Comparison of ENCODE assay signal across 11 cellular contexts in genomic region chr4:7514281-7514680, GRCh38.
DNase-seq lines count a peak whose midpoint lies in the region; ATAC-seq and TF ChIP-seq lines count a peak whose summit lies in the region.
"Had no signal": no experiment of that assay in that cellular context is flagged by ENCODE, and none has a peak within 500 bp of the region (broad histone marks: within the 10 kb centered on the region; RNA-seq: fewer than 3 reads in every experiment).

No MANE protein-coding gene starts in this region.

- H3K27ac ChIP-seq in HCT116 (ENCODE audit: low read depth, low read length) = no peak overlapping the region
- H3K27ac ChIP-seq in caudate nucleus (ENCODE audit: low read depth, low read length) = peak overlapping the region; percentile 8
- peak overlapping the region; percentile 58 for H3K27ac ChIP-seq in neural cell (ENCODE audit: low read length)
- no peak overlapping the region for H3K27ac ChIP-seq in GM23248

- H3K36me3 ChIP-seq in HCT116 (ENCODE audit: control insufficient read depth in 1 of 2, insufficient read depth in 2 of 2, low read length in 2 of 2) (no peaks in the 10 kb centered on the region), neural cell (ENCODE audit: insufficient read depth, low read length) (no peaks in the 10 kb centered on the region), GM23248 (ENCODE audit: low read depth) (no peaks in the 10 kb centered on the region)

- no peaks in the 10 kb centered on the region for H3K79me2 ChIP-seq in HCT116 (ENCODE audit: insufficient read depth, low read length)
- H3K79me2 ChIP-seq in neural cell (replicated peaks; ENCODE audit: insufficient read depth, low read length) = no peaks in the 10 kb centered on the region
- no peaks in the 10 kb centered on the region for H3K79me2 ChIP-seq in GM23248 (ENCODE audit: insufficient read depth)

- TF ChIP-seq POLR2A in HCT116 (IDR thresholded peaks at IDR 0.05; ENCODE audit: borderline replicate concordance, extremely low read depth, insufficient read depth, insufficient read length) (no peak), erythroblast (IDR thresholded peaks at IDR 0.05; ENCODE audit: low read length) (no peak)

- 60 to 62% methylated on average over 5 of the region's 5 CpGs for WGBS in GM23248 (ENCODE audit: low coverage in 1 of 2, low lambda C conversion rate in 2 of 2, missing lambda C conversion rate in 2 of 2), 2 experiments

- POLR2A ChIA-PET in HCT116 (lab: Charles Lee) = no interaction called here

- H3K9ac ChIP-seq in HCT116 (ENCODE audit: low read length) (no peak overlapping the region), neural cell (ENCODE audit: low read length) (peak overlapping the region; percentile 20), GM23248 (no peak overlapping the region)

- no peak overlapping the region for H2AFZ ChIP-seq in HCT116 (ENCODE audit: low read depth, low read length, poor library complexity, severe bottlenecking)
- H2AFZ ChIP-seq in neural cell (ENCODE audit: low read depth, low read length) = no peak overlapping the region
- H2AFZ ChIP-seq in GM23248 = no peak overlapping the region

- no peak overlapping the region for H3K4me3 ChIP-seq in HCT116 (replicated peaks in 1 of 2; ENCODE audit: low read depth in 1 of 2, low read length in 2 of 2)
- H3K4me3 ChIP-seq in neural cell (ENCODE audit: low read length) = peak overlapping the region; percentile 32
- no peak overlapping the region for H3K4me3 ChIP-seq in GM23248

- H3K9me3 ChIP-seq in HCT116 (ENCODE audit: control insufficient read depth in 1 of 2, insufficient read depth in 1 of 2, low read depth in 1 of 2, low read length in 2 of 2) = no peaks in the 10 kb centered on the region
- no peaks in the 10 kb centered on the region for H3K9me3 ChIP-seq in neural cell (ENCODE audit: low read length)
- no peaks in the 10 kb centered on the region for H3K9me3 ChIP-seq in GM23248 (ENCODE audit: low read depth)
- H3K9me3 ChIP-seq: Caco-2 had no signal

- H3K4me2 ChIP-seq in HCT116 (ENCODE audit: low read length) (peak overlapping the region; percentile 20; the same call in 1 of the 2 replicates), neural cell (ENCODE audit: low read length) (no peak overlapping the region), GM23248 (ENCODE audit: unreplicated experiment) (no peak overlapping the region)

- no peak for TF ChIP-seq EP300 in neural cell (conservative IDR thresholded peaks at IDR 0.05; ENCODE audit: poor library complexity, severe bottlenecking)

- H3K4me1 ChIP-seq in HCT116 (ENCODE audit: control insufficient read depth in 1 of 2, insufficient read depth in 2 of 2, low read length in 2 of 2) = peaks cover 3 to 11% of the 10 kb centered on the region in 2 experiments; a peak in 3 of 4 replicates
- H3K4me1 ChIP-seq in GM23248 (ENCODE audit: insufficient read depth) = no peaks in the 10 kb centered on the region

- ATAC-seq in HCT116 = no peak

- intact Hi-C loops in HCT116 (cut with micrococcal nuclease) = no loop called here

- H3K27me3 ChIP-seq in HCT116 (ENCODE audit: insufficient read depth, low read length) = peaks cover 19% of the 10 kb centered on the region; the same call in 1 of the 2 replicates
- H3K27me3 ChIP-seq in neural cell (ENCODE audit: insufficient read depth, low read depth, low read length) = no peaks in the 10 kb centered on the region
- peaks cover 19% of the 10 kb centered on the region for H3K27me3 ChIP-seq in GM23248 (replicated peaks; ENCODE audit: insufficient read depth)

- H3K9me2 ChIP-seq in HCT116 (ENCODE audit: insufficient read depth) (no peaks in the 10 kb centered on the region), neural cell (ENCODE audit: insufficient read depth, low read length) (no peaks in the 10 kb centered on the region), GM23248 (ENCODE audit: insufficient read depth) (no peaks in the 10 kb centered on the region)

- H3F3A ChIP-seq in neural cell (ENCODE audit: insufficient read depth, low read length, poor library complexity, severe bottlenecking) (peaks cover 4% of the 10 kb centered on the region), GM23248 (ENCODE audit: insufficient read depth) (no peaks in the 10 kb centered on the region)

- in situ Hi-C loops in GM23248 (cut with MboI) = no loop called here

- BruUV-seq in HCT116 (replicated peaks; lab: Mats Ljungman, UMichigan) = no TSS peak

- no peak for TF ChIP-seq CTCF in HCT116 (IDR thresholded peaks at IDR 0.05 in 2 of 3, conservative IDR thresholded peaks at IDR 0.05 in 1 of 3; ENCODE audit: borderline replicate concordance in 1 of 3, insufficient read depth in 1 of 3, low read depth in 2 of 3, low read length in 2 of 3)
- TF ChIP-seq CTCF in neural cell (IDR thresholded peaks at IDR 0.05; ENCODE audit: poor library complexity, severe bottlenecking) = no peak

- CTCF ChIA-PET in HCT116 (lab: Charles Lee) = no interaction called here

- RAD21 ChIA-PET in HCT116 (lab: Charles Lee; ENCODE audit: low non-redundant PET in 1 of 2, low total read pairs in 2 of 2, uncharacterized antibody in 2 of 2, unreplicated experiment in 2 of 2) = no interaction called here

- no peak for TF ChIP-seq RAD21 in HCT116 (IDR thresholded peaks at IDR 0.05; ENCODE audit: low read depth)
- no peak for TF ChIP-seq RAD21 in neural cell (conservative IDR thresholded peaks at IDR 0.05)

- H4K20me1 ChIP-seq in HCT116 (ENCODE audit: insufficient read depth) (no peaks in the 10 kb centered on the region), neural cell (ENCODE audit: insufficient read depth) (no peaks in the 10 kb centered on the region), GM23248 (ENCODE audit: insufficient read depth) (no peaks in the 10 kb centered on the region)

- DNase-seq in A172 (ENCODE audit: low spot score) (peak; percentile 3), HCT116 (ENCODE audit: low read depth, low spot score) (no peak), caudate nucleus (lab: John Stamatoyannopoulos, UW) (no peak), DMS114 treated with DMSO at 0.1 percent for 48 hours (lab: John Stamatoyannopoulos, UW; ENCODE audit: unreplicated experiment) (no peak), erythroblast (lab: John Stamatoyannopoulos, UW) (no peak), GM23248 (no peak)
- no peak for DNase-seq in activated CD4-positive, CD25-positive, alpha-beta regulatory T cell treated with anti-CD3 and anti-CD28 coated beads, Interleukin-2, amount 50 U/mL, for 72 hours
- DNase-seq: Caco-2; CD8-positive, alpha-beta memory T cell; DMS53 had no signal

TF ChIP-seq in HCT116, 20 proteins besides CTCF, POLR2A, EP300 and RAD21:
- TF ChIP-seq SRF (IDR thresholded peaks at IDR 0.05; ENCODE audit: low read depth) = no peak
- no peak for TF ChIP-seq ELF1 (IDR thresholded peaks at IDR 0.05; ENCODE audit: borderline replicate concordance, low read depth)
- no peak for TF ChIP-seq JUND (IDR thresholded peaks at IDR 0.05)
- TF ChIP-seq YY1 (IDR thresholded peaks at IDR 0.05; ENCODE audit: extremely low read depth, insufficient replicate concordance, low read depth, low read length) = no peak
TF ChIP-seq in HCT116: peak in this region for 0.

TF ChIP-seq in neural cell, 6 proteins besides CTCF, POLR2A, EP300 and RAD21:
- no peak for TF ChIP-seq EZH2 (IDR thresholded peaks at IDR 0.05; ENCODE audit: borderline replicate concordance, insufficient read depth, low read length, poor library complexity, severe bottlenecking)
- TF ChIP-seq REST (IDR thresholded peaks at IDR 0.05; ENCODE audit: borderline replicate concordance) = no peak
- TF ChIP-seq SMC3 (conservative IDR thresholded peaks at IDR 0.05; ENCODE audit: poor library complexity) = no peak
- no peak for TF ChIP-seq MXI1 (conservative IDR thresholded peaks at IDR 0.05; ENCODE audit: poor library complexity, severe bottlenecking)
- no peak for TF ChIP-seq POLR2AphosphoS5 (IDR thresholded peaks at IDR 0.05)
- no peak for TF ChIP-seq TAF1 (IDR thresholded peaks at IDR 0.05; ENCODE audit: low read depth)

Comparison
In these comparisons a context has a peak if more than half of its experiments do, and no peak if none do; other contexts are left out.
1. H3K27ac ChIP-seq: peak in caudate nucleus (single experiment) and neural cell (single experiment); none in HCT116 (single experiment) and GM23248 (single experiment).